In genomic region chr15:90915808-90916440, GRCh38 we compare ENCODE assay signal across 7 cellular contexts. TPM values are rescaled to one million over a fixed set of nuclear protein-coding genes. Genes with fewer than 3 reads are reported as not detected.
DNase-seq lines count a peak whose midpoint lies in the region; TF ChIP-seq lines count a peak whose summit lies in the region.
"Had no signal": no experiment of that assay in that cellular context is flagged by ENCODE, and none has a peak within 500 bp of the region (broad histone marks: within the 10 kb centered on the region; RNA-seq: fewer than 3 reads in every experiment).

No MANE protein-coding gene starts in this region.

- H3K27me3 ChIP-seq in OCI-LY1 (ENCODE audit: insufficient read depth, low read length) (no peaks in the 10 kb centered on the region), cardiac muscle cell (no peaks in the 10 kb centered on the region), rectal smooth muscle tissue (ENCODE audit: control insufficient read depth, insufficient read depth, low read length) (no peaks in the 10 kb centered on the region), Caco-2 (replicated peaks; ENCODE audit: control insufficient read depth, insufficient read depth, low read length) (no peaks in the 10 kb centered on the region), suprapubic skin (no peaks in the 10 kb centered on the region)

- H3K27ac Mint-ChIP-seq in Caco-2 (ENCODE audit: unreplicated experiment): no peak overlapping the region

- no peaks in the 10 kb centered on the region for H3K9me3 Mint-ChIP-seq in Caco-2 (ENCODE audit: unreplicated experiment)

- peak overlapping the region; percentile 64 for H3K9ac ChIP-seq in OCI-LY1 (ENCODE audit: low read length)
- H3K9ac ChIP-seq in rectal smooth muscle tissue (ENCODE audit: low read length): no peak overlapping the region

- no peaks in the 10 kb centered on the region for H3K79me2 ChIP-seq in OCI-LY1 (ENCODE audit: insufficient read depth, low read length)

- H2AFZ ChIP-seq in OCI-LY1 (ENCODE audit: low read length): no peak overlapping the region

- POLR2A ChIA-PET in Caco-2 (lab: Charles Lee): no interaction called here

- no peaks in the 10 kb centered on the region for H3K9me3 ChIP-seq in OCI-LY1 (ENCODE audit: low read length)
- no peaks in the 10 kb centered on the region for H3K9me3 ChIP-seq in cardiac muscle cell (ENCODE audit: low read depth)
- no peaks in the 10 kb centered on the region for H3K9me3 ChIP-seq in Caco-2
- no peaks in the 10 kb centered on the region for H3K9me3 ChIP-seq in suprapubic skin

- TF ChIP-seq POLR2A in suprapubic skin (IDR thresholded peaks at IDR 0.05): no peak

- H4K20me1 ChIP-seq in OCI-LY1 (ENCODE audit: insufficient read depth, low read length): no peaks in the 10 kb centered on the region

- H3K4me1 Mint-ChIP-seq in Caco-2 (ENCODE audit: low read depth, unreplicated experiment): no peaks in the 10 kb centered on the region

- peaks cover 19% of the 10 kb centered on the region for H3K4me1 ChIP-seq in OCI-LY1 (ENCODE audit: insufficient read depth, low read length, severe bottlenecking)
- H3K4me1 ChIP-seq in cardiac muscle cell (ENCODE audit: low read depth): peaks cover 5% of the 10 kb centered on the region
- H3K4me1 ChIP-seq in rectal smooth muscle tissue (ENCODE audit: control insufficient read depth, insufficient read depth, low read length): no peaks in the 10 kb centered on the region
- no peaks in the 10 kb centered on the region for H3K4me1 ChIP-seq in Caco-2
- no peaks in the 10 kb centered on the region for H3K4me1 ChIP-seq in suprapubic skin

- no peak for TF ChIP-seq CTCF in OCI-LY1 (IDR thresholded peaks at IDR 0.05; ENCODE audit: low read length)
- no peak for TF ChIP-seq CTCF in cardiac muscle cell (IDR thresholded peaks at IDR 0.05; ENCODE audit: low read depth, low read length)
- no peak for TF ChIP-seq CTCF in Caco-2 (IDR thresholded peaks at IDR 0.05; ENCODE audit: insufficient read depth in 1 of 2, low read depth in 1 of 2, low read length in 1 of 2, severe bottlenecking in 1 of 2, unreplicated experiment in 1 of 2)
- TF ChIP-seq CTCF in suprapubic skin (IDR thresholded peaks at IDR 0.05): no peak

- H3K4me2 ChIP-seq in OCI-LY1 (ENCODE audit: low read length): peak overlapping the region; percentile 59

- TF ChIP-seq EP300 in suprapubic skin (IDR thresholded peaks at IDR 0.05): no peak

- H3K36me3 Mint-ChIP-seq in Caco-2 (ENCODE audit: insufficient read depth, unreplicated experiment): peaks cover 23% of the 10 kb centered on the region

- no peak overlapping the region for H3K4me3 Mint-ChIP-seq in Caco-2 (ENCODE audit: unreplicated experiment)

- intact Hi-C loops in Caco-2 (cut with micrococcal nuclease; ENCODE audit: unreplicated experiment): no loop called here

- CTCF ChIA-PET in Caco-2 (lab: Charles Lee): no interaction called here

- DNase-seq in cardiac muscle cell (ENCODE audit: low read depth in 1 of 2, low spot score in 1 of 2) (peak in 1 of 2 donors; percentile 18), Caco-2 (no peak), suprapubic skin (ENCODE audit: low spot score in 2 of 2) (no peak)
- no peak for DNase-seq in activated T-cell treated with anti-CD3 and anti-CD28 coated beads, Interleukin-2, amount 50 U/mL, for 48 hours
- DNase-seq: effector CD8-positive, alpha-beta T cell had no signal

- H3K4me3 ChIP-seq in OCI-LY1 (ENCODE audit: low read depth, low read length, poor library complexity, severe bottlenecking) (peak overlapping the region; percentile 42), cardiac muscle cell (no peak overlapping the region), rectal smooth muscle tissue (ENCODE audit: low read length) (no peak overlapping the region), Caco-2 (ENCODE audit: low read depth, low read length) (no peak overlapping the region), suprapubic skin (no peak overlapping the region)

- 72% methylated on average over 25 of the region's 25 CpGs for WGBS in suprapubic skin

- H3K27ac ChIP-seq in OCI-LY1 (ENCODE audit: low read depth, low read length, poor library complexity, severe bottlenecking): peak overlapping the region; percentile 78
- H3K27ac ChIP-seq in cardiac muscle cell: peak overlapping the region; percentile 39
- H3K27ac ChIP-seq in rectal smooth muscle tissue (ENCODE audit: low read depth, low read length): peak overlapping the region; percentile 17
- no peak overlapping the region for H3K27ac ChIP-seq in suprapubic skin

- no peaks in the 10 kb centered on the region for H3K27me3 Mint-ChIP-seq in Caco-2 (ENCODE audit: insufficient read depth, unreplicated experiment)

- no peaks in the 10 kb centered on the region for H3K9me2 ChIP-seq in OCI-LY1 (ENCODE audit: low read depth, low read length)

- H3F3A ChIP-seq in OCI-LY1 (ENCODE audit: insufficient read depth, low read length): no peaks in the 10 kb centered on the region

- no TSS peak for BruUV-seq in Caco-2 (replicated peaks; lab: Mats Ljungman, UMichigan)

- H3K36me3 ChIP-seq in OCI-LY1 (ENCODE audit: insufficient read depth, low read length) (peaks cover 63% of the 10 kb centered on the region; the same call in 1 of the 2 replicates), cardiac muscle cell (peaks cover 26% of the 10 kb centered on the region), rectal smooth muscle tissue (ENCODE audit: control insufficient read depth, insufficient read depth, low read length) (peaks cover 73% of the 10 kb centered on the region), Caco-2 (ENCODE audit: control insufficient read depth, insufficient read depth, low read length) (no peaks in the 10 kb centered on the region), suprapubic skin (peaks cover 100% of the 10 kb centered on the region)

RNA-seq across cellular contexts. Expression of gene MAN2A2, which starts 12.8 kb away (rescaled TPM):
- total RNA-seq in cardiac muscle cell: 31.9 and 53.0 TPM in 2 replicates
- 54.3 and 66.3 TPM in 2 replicates for polyA plus RNA-seq in cardiac muscle cell
- total RNA-seq in Caco-2 (2022): 64.9 and 69.8 TPM in 2 replicates
- total RNA-seq in suprapubic skin: 10 to 100 TPM; 51.3 to 91.9 (median 62.2) TPM

RNA-seq across cellular contexts. Expression of gene HDDC3, which starts 16.4 kb away (rescaled TPM):
- 31.2 and 32.5 TPM in 2 replicates for total RNA-seq in cardiac muscle cell
- polyA plus RNA-seq in cardiac muscle cell: 22.5 and 24.9 TPM in 2 replicates
- 20.0 and 21.6 TPM in 2 replicates for total RNA-seq in Caco-2 (2022)
- total RNA-seq in suprapubic skin: 100 to 1,000 TPM in 1 of 4 donors, 10 to 100 TPM in 3; 13.5 to 119 (median 17.0) TPM

RNA-seq across cellular contexts. Expression of gene UNC45A, which starts 19.2 kb away (rescaled TPM):
- total RNA-seq in cardiac muscle cell (61.8 and 68.2 TPM in 2 replicates), Caco-2 (2022) (62.6 and 63.8 TPM in 2 replicates), suprapubic skin (10 to 100 TPM; 52.4 to 94.5 (median 67.8) TPM)
- polyA plus RNA-seq in cardiac muscle cell: 52.5 and 61.1 TPM in 2 replicates

RNA-seq across cellular contexts. Expression of gene FES, which starts 31.6 kb away (rescaled TPM):
- 13.3 and 19.8 TPM in 2 replicates for total RNA-seq in cardiac muscle cell
- 5.4 and 12.7 TPM in 2 replicates for polyA plus RNA-seq in cardiac muscle cell
- 1.7 and 1.8 TPM in 2 replicates for total RNA-seq in Caco-2 (2022)
- 10 to 100 TPM in 3 of 4 donors, 1 to 10 TPM in 1; 6.3 to 18.7 (median 11.8) TPM for total RNA-seq in suprapubic skin

RNA-seq across cellular contexts. Expression of gene RCCD1, which starts 38.8 kb away (rescaled TPM):
- total RNA-seq in cardiac muscle cell: 18.6 and 43.0 TPM in 2 replicates
- polyA plus RNA-seq in cardiac muscle cell: 32.8 and 50.6 TPM in 2 replicates
- total RNA-seq in Caco-2 (2022): 26.1 and 29.6 TPM in 2 replicates
- total RNA-seq in suprapubic skin: 10 to 100 TPM; 12.9 to 25.4 (median 17.9) TPM
